ENCODE assay signal across 8 cellular contexts in the genomic region with DNA sequence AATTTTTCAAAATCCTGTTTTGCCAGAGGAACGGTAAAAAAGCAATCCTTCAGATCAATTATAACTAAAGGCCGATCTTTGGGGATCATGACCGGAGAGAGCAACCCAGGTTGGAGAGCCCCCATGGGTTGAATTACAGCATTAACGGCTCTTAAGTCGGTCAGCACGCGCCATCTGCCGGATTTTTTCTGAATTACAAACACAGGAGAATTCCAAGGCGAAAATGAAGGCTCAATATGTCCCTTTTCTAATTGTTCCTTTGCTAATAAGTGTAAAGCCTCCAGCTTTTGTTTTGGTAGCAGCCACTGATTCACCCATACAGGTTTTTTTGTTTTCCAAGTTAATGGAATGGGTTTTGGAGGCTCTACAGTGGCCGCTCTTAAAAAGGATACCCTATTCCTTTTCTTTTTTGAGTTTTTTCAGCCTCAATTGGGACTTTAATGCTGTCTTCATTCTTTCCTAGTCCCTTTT. TPM values are rescaled to one million over a fixed set of nuclear protein-coding genes. Genes with fewer than 3 reads are reported as not detected.
DNase-seq lines count a peak whose midpoint lies in the region; ATAC-seq, FAIRE-seq and TF ChIP-seq lines count a peak whose summit lies in the region.

No MANE protein-coding gene starts in this region.

- H3K9ac ChIP-seq in PC-3 (ENCODE audit: low read length) = peak overlapping the region; percentile 25; the same call in 1 of the 2 replicates

- H3K79me2 ChIP-seq in PC-3 (ENCODE audit: low read length) = no peaks in the 10 kb centered on the region

- H3F3A ChIP-seq in PC-3 (ENCODE audit: low read length, unreplicated experiment) = no peaks in the 10 kb centered on the region

- H3K9me2 ChIP-seq in PC-3 (replicated peaks; ENCODE audit: low read length) = no peaks in the 10 kb centered on the region

- H3K9me3 ChIP-seq in PC-3 (ENCODE audit: low read length) (no peaks in the 10 kb centered on the region), pancreas (no peaks in the 10 kb centered on the region)

- no peaks in the 10 kb centered on the region for H3K36me3 ChIP-seq in PC-3 (ENCODE audit: low read depth, low read length)
- H3K36me3 ChIP-seq in pancreas = no peaks in the 10 kb centered on the region

- peaks cover 16% of the 10 kb centered on the region for H3K4me1 ChIP-seq in PC-3 (ENCODE audit: insufficient read depth, low read length)
- peaks cover 4 to 16% (median 9%) of the 10 kb centered on the region in 3 donors for H3K4me1 ChIP-seq in pancreas

- no peak overlapping the region for H3K27ac ChIP-seq in PC-3 (ENCODE audit: low read length)
- no peak overlapping the region for H3K27ac ChIP-seq in pancreas

- BruUV-seq in PC-3 (replicated peaks; lab: Mats Ljungman, UMichigan) = no TSS peak

- H3K4me3 ChIP-seq in PC-3 (ENCODE audit: low read length) (peak overlapping the region; percentile 60), pancreas (no peak overlapping the region)

- peak overlapping the region; percentile 82 for H3K4me2 ChIP-seq in PC-3 (ENCODE audit: low read length)

- intact Hi-C loops in PC-3 (cut with micrococcal nuclease) (loop anchor here (1.0 kb wide), 1 partner anchor 238 kb away; no protein-coding TSS in a partner anchor), pancreas (cut with DNase I) (no loop called here)

- H3K27me3 ChIP-seq in PC-3 (ENCODE audit: low read length) = no peaks in the 10 kb centered on the region
- H3K27me3 ChIP-seq in pancreas = no peaks in the 10 kb centered on the region

- H2AFZ ChIP-seq in PC-3 (ENCODE audit: low read length) = peak overlapping the region; percentile 90

- DNase-seq in COLO829 (ENCODE audit: low spot score) (peak; percentile 29), Kasumi-1 (lab: John Stamatoyannopoulos, UW) (peak; percentile 65 to 67), PC-3 (peak; percentile 86), fibroblast of the conjunctiva (ENCODE audit: low read depth) (peak; percentile 62), pancreas (peak in 4 of 6 donors; percentile 51 to 70 (median 54)), ureter (ENCODE audit: low spot score) (peak; percentile 75)
- peak; percentile 54 for DNase-seq in activated T-cell treated with anti-CD3 and anti-CD28 coated beads, Interleukin-2, amount 50 U/mL, for 1 hour

- POLR2A ChIA-PET in PC-3 (lab: Charles Lee; ENCODE audit: unreplicated experiment) = no interaction called here

- H4K20me1 ChIP-seq in PC-3 (ENCODE audit: low read length) = no peaks in the 10 kb centered on the region

- TF ChIP-seq CTCF in PC-3 (conservative IDR thresholded peaks at IDR 0.05; ENCODE audit: low read depth, low read length) = peak; percentile 77
- TF ChIP-seq CTCF in pancreas (IDR thresholded peaks at IDR 0.05) = peak; percentile 56 to 75 (median 58)

- 9 to 10% methylated on average over 10 of the region's 10 CpGs for WGBS in pancreas, 2 donors

- ATAC-seq in PC-3 = no peak
- no peak for ATAC-seq in pancreas
- ATAC-seq in HG03097 (IDR thresholded peaks at IDR 0.05; ENCODE audit: low FRiP score, unreplicated experiment) = no peak

- peak; percentile 91 for FAIRE-seq in pancreas (lab: Jason Lieb, UNC)

- CTCF ChIA-PET in PC-3 (lab: Charles Lee) = interaction anchor here (0.7 kb wide), 1 partner anchor 18 kb away, joined by 3 read pairs; no protein-coding TSS in a partner anchor

RNA-seq across cellular contexts. Expression of gene PTCRA, which starts 16.9 kb away (rescaled TPM):
- total RNA-seq in PC-3 (2014; rRNA removed) = not detected in 2 replicates
- under 1 TPM in 1 of 6 donors, not detected in 5; 0.66 TPM for total RNA-seq in pancreas
- not detected for polyA plus RNA-seq in pancreas
- 0.55 TPM for total RNA-seq in ureter

RNA-seq across cellular contexts. Expression of gene RPL7L1, which starts 19.5 kb away (rescaled TPM):
- total RNA-seq in PC-3 (2014; rRNA removed) (87.6 and 99.5 TPM in 2 replicates), pancreas (10 to 100 TPM; 23.7 to 43.9 (median 39.2) TPM), ureter (73.4 TPM)
- polyA plus RNA-seq in pancreas = 10 to 100 TPM; 29.5 to 34.4 TPM

RNA-seq across cellular contexts. Expression of gene CNPY3, which starts 30.4 kb away (rescaled TPM):
- total RNA-seq in PC-3 (2014; rRNA removed) (37.5 and 42.2 TPM in 2 replicates), pancreas (10 to 100 TPM; 28.3 to 59.7 (median 34.1) TPM), ureter (45.6 TPM)
- 10 to 100 TPM; 41.9 to 55.4 TPM for polyA plus RNA-seq in pancreas

Comparison
In these comparisons a context has a peak if more than half of its experiments do, and no peak if none do; other contexts are left out.
1. DNase-seq: peak in every context shown above with its lines; median percentile 86 in PC-3; 75 in ureter; 66 in Kasumi-1; 62 in fibroblast of the conjunctiva; 54 in pancreas; 54 in activated T-cell treated with anti-CD3 and anti-CD28 coated beads, Interleukin-2, amount 50 U/mL, for 1 hour; 29 in COLO829.